In genomic region chr13:33367931-33368330, GRCh38 we compare ENCODE assay signal across 12 cellular contexts.
DNase-seq lines count a peak whose midpoint lies in the region; ATAC-seq and TF ChIP-seq lines count a peak whose summit lies in the region.
"Had no signal": no experiment of that assay in that cellular context is flagged by ENCODE, and none has a peak within 500 bp of the region (broad histone marks: within the 10 kb centered on the region; RNA-seq: fewer than 3 reads in every experiment).

No MANE protein-coding gene starts in this region.

- H3K4me1 ChIP-seq in body of pancreas = peaks cover 19% of the 10 kb centered on the region
- H3K4me1 ChIP-seq in esophagus muscularis mucosa = peaks cover 0 to 4% (median 0%) of the 10 kb centered on the region in 4 donors
- H3K4me1 ChIP-seq: HAP-1 had no signal

- ATAC-seq in left ventricle myocardium superior (peak; percentile 54), Right ventricle myocardium inferior (no peak), body of pancreas (peak; percentile 43), left colon (no peak)
- ATAC-seq: effector memory CD8-positive, alpha-beta T cell had no signal

- H3K9me3 ChIP-seq in body of pancreas (no peaks in the 10 kb centered on the region), esophagus muscularis mucosa (no peaks in the 10 kb centered on the region)
- H3K9me3 ChIP-seq: HAP-1 had no signal

- intact Hi-C loops in left ventricle myocardium superior (cut with micrococcal nuclease) = no loop called here
- intact Hi-C loops in Right ventricle myocardium inferior (cut with DNase I) = no loop called here
- intact Hi-C loops in body of pancreas (cut with DNase I) = no loop called here
- intact Hi-C loops in esophagus muscularis mucosa (cut with DNase I) = loop anchor here (10.0 kb wide), 1 partner anchor 357 kb away; no protein-coding TSS in a partner anchor
- intact Hi-C loops in left colon (cut with DNase I, micrococcal nuclease) = no loop called here

- TF ChIP-seq EP300 in esophagus muscularis mucosa (IDR thresholded peaks at IDR 0.05) = no peak

- H3K27ac ChIP-seq in body of pancreas (peak overlapping the region; percentile 7 to 66 (median 28)), esophagus muscularis mucosa (replicated peaks in 1 of 4) (no peak overlapping the region)

- no peak overlapping the region for H3K4me3 ChIP-seq in body of pancreas
- H3K4me3 ChIP-seq in esophagus muscularis mucosa = no peak overlapping the region
- H3K4me3 ChIP-seq: HAP-1 had no signal

- no peaks in the 10 kb centered on the region for H3K36me3 ChIP-seq in body of pancreas (replicated peaks in 1 of 2; ENCODE audit: insufficient read depth in 1 of 2, low read depth in 2 of 2)
- no peaks in the 10 kb centered on the region for H3K36me3 ChIP-seq in esophagus muscularis mucosa
- H3K36me3 ChIP-seq: HAP-1 had no signal

- H3K27me3 ChIP-seq in body of pancreas (no peaks in the 10 kb centered on the region), esophagus muscularis mucosa (no peaks in the 10 kb centered on the region)

- 33 to 60% methylated on average over 5 of the region's 5 CpGs for WGBS in body of pancreas, 2 donors
- 66% methylated on average over 5 of the region's 5 CpGs for WGBS in esophagus muscularis mucosa

- DNase-seq in left ventricle myocardium superior = no peak
- DNase-seq in Right ventricle myocardium inferior (ENCODE audit: missing footprints) = no peak
- peak; percentile 83 to 85 for DNase-seq in Kasumi-1 (lab: John Stamatoyannopoulos, UW)
- no peak for DNase-seq in body of pancreas
- DNase-seq in kidney glomerular epithelial cell (lab: John Stamatoyannopoulos, UW) = no peak
- DNase-seq in esophagus muscularis mucosa (ENCODE audit: extremely low spot score) = no peak
- DNase-seq in left colon = no peak
- DNase-seq in middle frontal gyrus (ENCODE audit: extremely low spot score, low spot score) = no peak
- DNase-seq: activated CD4-positive, CD25-positive, alpha-beta regulatory T cell treated with anti-CD3 and anti-CD28 coated beads, Interleukin-2, amount 50 U/mL, for 72 hours; effector memory CD8-positive, alpha-beta T cell; NCI-H774 had no signal

- TF ChIP-seq POLR2A in body of pancreas (IDR thresholded peaks at IDR 0.05) = no peak
- TF ChIP-seq POLR2A in esophagus muscularis mucosa (IDR thresholded peaks at IDR 0.05; ENCODE audit: low read depth) = no peak

- TF ChIP-seq CTCF in body of pancreas (IDR thresholded peaks at IDR 0.05) (no peak), esophagus muscularis mucosa (IDR thresholded peaks at IDR 0.05) (no peak)

Comparison
In these comparisons a context has a peak if more than half of its experiments do, and no peak if none do; other contexts are left out.
1. ATAC-seq: peak in left ventricle myocardium superior (single experiment) and body of pancreas (single experiment); none in Right ventricle myocardium inferior (single experiment) and left colon (single experiment).
2. DNase-seq: peak in Kasumi-1 (2 of 2); none in left ventricle myocardium superior (single experiment), Right ventricle myocardium inferior (single experiment), body of pancreas (0 of 4), kidney glomerular epithelial cell (single experiment), esophagus muscularis mucosa (single experiment), left colon (0 of 2) and middle frontal gyrus (single experiment).
3. H3K27ac ChIP-seq: peak in body of pancreas (4 of 4); none in esophagus muscularis mucosa (0 of 4).